ENCODE assay signal across 30 cellular contexts in the genomic region with DNA sequence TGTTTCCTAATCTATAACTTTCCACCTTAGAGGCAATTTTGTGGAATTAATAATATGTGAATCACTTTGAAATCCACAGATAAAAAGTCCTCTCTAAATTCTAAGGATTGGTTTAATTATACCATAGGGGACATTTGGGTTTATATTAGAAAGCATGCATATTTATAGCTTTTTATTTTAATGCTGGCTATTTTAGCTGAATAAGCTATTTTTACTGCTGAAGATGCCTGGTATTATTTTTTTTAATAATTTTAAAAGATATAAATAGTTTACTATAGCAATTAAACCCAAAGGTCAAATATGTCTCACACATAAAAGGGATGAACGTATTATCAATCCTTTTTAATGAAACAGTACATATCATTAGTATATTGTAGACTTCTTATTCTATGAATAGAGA.
"Had no signal": no experiment of that assay in that cellular context is flagged by ENCODE, and none has a peak within 500 bp of the region (broad histone marks: within the 10 kb centered on the region; RNA-seq: fewer than 3 reads in every experiment).

No MANE protein-coding gene starts in this region.

- H3K27ac ChIP-seq: neutrophil, parathyroid adenoma, psoas muscle, skin epidermis, suprapubic skin, testis, tibial artery, transverse colon, upper lobe of right lung, uterus had no signal

- H3K9ac ChIP-seq: parathyroid adenoma had no signal

- H3K79me2 ChIP-seq: parathyroid adenoma had no signal

- H3K9me3 Mint-ChIP-seq: natural killer cell treated with Interleukin-12 subunit alpha and Interleukin-12 subunit beta and Interleukin-15 and Interleukin-18, amount 100 ng/mL, for 72 hours; neural crest cell; stimulated activated memory B cell treated with anti-CD40 and anti-IgM and Interleukin-4, amounts not matched to agents 10 μg/mL and 1 μg/mL and 100 μg/mL, for 72 hours; stimulated activated naive CD8-positive, alpha-beta T cell treated with anti-CD3 and anti-CD28 coated beads, Interleukin-15, amount 100 ng/mL, for 72 hours; type B pancreatic cell had no signal

- H3K4me3 ChIP-seq: psoas muscle, skin epidermis, suprapubic skin, testis, tibial artery, transverse colon, upper lobe of right lung, uterus had no signal

- H3K9me3 ChIP-seq: neutrophil, psoas muscle, suprapubic skin, testis, tibial artery, transverse colon, upper lobe of right lung, uterus had no signal

- DNase-seq: naive B cell; naive thymus-derived CD8-positive, alpha-beta T cell; nephron progenitor cell; nucleus accumbens; posterior cingulate gyrus; psoas muscle; right cardiac atrium; stimulated activated CD4-positive, alpha-beta T cell treated with anti-CD3 and anti-CD28 coated beads, Interleukin-1b, Interleukin-23, amount 100 ng/mL, for 48 hours; stimulated activated CD4-positive, alpha-beta T cell treated with anti-CD3 and anti-CD28 coated beads, Interleukin-4, amount 100 ng/mL, for 1 hour; stimulated activated CD4-positive, alpha-beta T cell treated with anti-CD3 and anti-CD28 coated beads, Interleukin-4, amount 100 ng/mL, for 4 hours; stimulated activated CD8-positive, alpha-beta memory T cell treated with anti-CD3 and anti-CD28 coated beads, Interleukin-4, amount 100 ng/mL, for 48 hours; stimulated activated naive CD4-positive, alpha-beta T cell; stimulated activated naive CD8-positive, alpha-beta T cell treated with anti-CD3 and anti-CD28 coated beads, Interleukin-15, amount 100 ng/mL, for 72 hours; stimulated activated naive CD8-positive, alpha-beta T cell treated with anti-CD3 and anti-CD28 coated beads, Interleukin-15, Interleukin-2, amounts not matched to agents 100 U/mL and 50 U/mL, for 24 hours; substantia nigra; testis; tibial artery; transverse colon; upper lobe of right lung; uterus had no signal

- H3K27ac Mint-ChIP-seq: naive B cell; naive thymus-derived CD8-positive, alpha-beta T cell; natural killer cell treated with Interleukin-12 subunit alpha and Interleukin-12 subunit beta and Interleukin-15 and Interleukin-18, amount 100 ng/mL, for 72 hours; nephron progenitor cell; progenitor cell of endocrine pancreas; stimulated activated memory B cell treated with anti-CD40 and anti-IgM and Interleukin-4, amounts not matched to agents 10 μg/mL and 1 μg/mL and 100 μg/mL, for 72 hours; stimulated activated naive CD8-positive, alpha-beta T cell treated with anti-CD3 and anti-CD28 coated beads, Interleukin-15, amount 100 ng/mL, for 72 hours; type B pancreatic cell had no signal

- H3K27me3 Mint-ChIP-seq: naive B cell; naive thymus-derived CD8-positive, alpha-beta T cell; natural killer cell treated with Interleukin-12 subunit alpha and Interleukin-12 subunit beta and Interleukin-15 and Interleukin-18, amount 100 ng/mL, for 72 hours; progenitor cell of endocrine pancreas; stimulated activated memory B cell treated with anti-CD40 and anti-IgM and Interleukin-4, amounts not matched to agents 10 μg/mL and 1 μg/mL and 100 μg/mL, for 72 hours; stimulated activated naive CD8-positive, alpha-beta T cell treated with anti-CD3 and anti-CD28 coated beads, Interleukin-15, amount 100 ng/mL, for 72 hours; type B pancreatic cell had no signal

- ATAC-seq: naive thymus-derived CD8-positive, alpha-beta T cell; natural killer cell treated with Interleukin-12 subunit alpha and Interleukin-12 subunit beta and Interleukin-15 and Interleukin-18, amount 100 ng/mL, for 72 hours; psoas muscle; right cardiac atrium; sciatic nerve; stimulated activated memory B cell treated with anti-CD40 and anti-IgM and Interleukin-4, amounts not matched to agents 10 μg/mL and 1 μg/mL and 100 μg/mL, for 72 hours; stimulated activated naive CD8-positive, alpha-beta T cell treated with anti-CD3 and anti-CD28 coated beads, Interleukin-15, amount 100 ng/mL, for 72 hours; stimulated activated naive CD8-positive, alpha-beta T cell treated with anti-CD3 and anti-CD28 coated beads, Interleukin-15, Interleukin-2, amounts not matched to agents 100 U/mL and 50 U/mL, for 24 hours; upper lobe of right lung had no signal

- H3K36me3 ChIP-seq: neutrophil, suprapubic skin, tibial artery, transverse colon, upper lobe of right lung, uterus had no signal

- H3K4me1 ChIP-seq: parathyroid adenoma, psoas muscle, suprapubic skin, testis, tibial artery, transverse colon, upper lobe of right lung, uterus had no signal

- H3K4me1 Mint-ChIP-seq: naive B cell; naive thymus-derived CD8-positive, alpha-beta T cell; nephron progenitor cell; neural crest cell; stimulated activated memory B cell treated with anti-CD40 and anti-IgM and Interleukin-4, amounts not matched to agents 10 μg/mL and 1 μg/mL and 100 μg/mL, for 72 hours; stimulated activated naive CD8-positive, alpha-beta T cell treated with anti-CD3 and anti-CD28 coated beads, Interleukin-15, amount 100 ng/mL, for 72 hours had no signal

- H3K36me3 Mint-ChIP-seq: naive B cell; naive thymus-derived CD8-positive, alpha-beta T cell; natural killer cell treated with Interleukin-12 subunit alpha and Interleukin-12 subunit beta and Interleukin-15 and Interleukin-18, amount 100 ng/mL, for 72 hours; stimulated activated memory B cell treated with anti-CD40 and anti-IgM and Interleukin-4, amounts not matched to agents 10 μg/mL and 1 μg/mL and 100 μg/mL, for 72 hours; type B pancreatic cell had no signal

- H3K27me3 ChIP-seq: neutrophil, suprapubic skin, testis, tibial artery, transverse colon, upper lobe of right lung, uterus had no signal

- H2AFZ ChIP-seq: parathyroid adenoma had no signal

- H3K4me3 Mint-ChIP-seq: naive B cell; naive thymus-derived CD8-positive, alpha-beta T cell; natural killer cell treated with Interleukin-12 subunit alpha and Interleukin-12 subunit beta and Interleukin-15 and Interleukin-18, amount 100 ng/mL, for 72 hours; nephron progenitor cell; neural crest cell; stimulated activated memory B cell treated with anti-CD40 and anti-IgM and Interleukin-4, amounts not matched to agents 10 μg/mL and 1 μg/mL and 100 μg/mL, for 72 hours; stimulated activated naive CD8-positive, alpha-beta T cell treated with anti-CD3 and anti-CD28 coated beads, Interleukin-15, amount 100 ng/mL, for 72 hours; type B pancreatic cell had no signal
